ENCODE assay signal across 9 cellular contexts in genomic region chr4:38889143-38889542, GRCh38. TPM values are rescaled to one million over a fixed set of nuclear protein-coding genes. Genes with fewer than 3 reads are reported as not detected.
DNase-seq lines count a peak whose midpoint lies in the region; ATAC-seq, FAIRE-seq and TF ChIP-seq lines count a peak whose summit lies in the region.
"Had no signal": no experiment of that assay in that cellular context is flagged by ENCODE, and none has a peak within 500 bp of the region (broad histone marks: within the 10 kb centered on the region; RNA-seq: fewer than 3 reads in every experiment).

No MANE protein-coding gene starts in this region.

- peak overlapping the region in 4 of 5 donors; percentile 15 to 67 (median 58) for H3K27ac ChIP-seq in stomach

- no peaks in the 10 kb centered on the region for H3K9me3 ChIP-seq in stomach

- no peak overlapping the region for H3K4me3 Mint-ChIP-seq in activated CD8-positive, alpha-beta memory T cell treated with anti-CD3 and anti-CD28 coated beads, Interleukin-2, amount 10 ng/mL, durations not matched to agents 7 days and 5 days

- CTCF ChIA-PET in activated CD8-positive, alpha-beta memory T cell treated with anti-CD3 and anti-CD28 coated beads, Interleukin-2, amount 10 ng/mL, durations not matched to agents 7 days and 5 days (lab: Charles Lee) = interaction anchor here (0.8 to 3.3 kb wide), 8 partner anchors 11 to 246 kb away, joined by 3 to 15 read pairs (median 6); partner anchors contain the start of gene TLR10

- ATAC-seq in activated CD8-positive, alpha-beta memory T cell treated with anti-CD3 and anti-CD28 coated beads, Interleukin-2, amount 10 ng/mL, durations not matched to agents 7 days and 5 days = peak; percentile 77
- ATAC-seq in SK-N-SH treated with all-trans-retinoic acid at 6 μM for 48 hours (peak; percentile 75), HG03565 (IDR thresholded peaks at IDR 0.05; ENCODE audit: unreplicated experiment) (no peak)

- no peaks in the 10 kb centered on the region for H3K9me3 Mint-ChIP-seq in activated CD8-positive, alpha-beta memory T cell treated with anti-CD3 and anti-CD28 coated beads, Interleukin-2, amount 10 ng/mL, durations not matched to agents 7 days and 5 days (ENCODE audit: low read depth)

- intact Hi-C loops in stomach (cut with DNase I; ENCODE audit: low total_unique reads) = no loop called here

- H3K4me1 ChIP-seq in stomach = peaks cover 0 to 19% (median 11%) of the 10 kb centered on the region in 4 donors

- H3K27ac Mint-ChIP-seq in activated CD8-positive, alpha-beta memory T cell treated with anti-CD3 and anti-CD28 coated beads, Interleukin-2, amount 10 ng/mL, durations not matched to agents 7 days and 5 days = peak overlapping the region; percentile 54

- no peak overlapping the region for H3K4me3 ChIP-seq in stomach

- no peaks in the 10 kb centered on the region for H3K27me3 ChIP-seq in stomach

- H3K4me1 Mint-ChIP-seq in activated CD8-positive, alpha-beta memory T cell treated with anti-CD3 and anti-CD28 coated beads, Interleukin-2, amount 10 ng/mL, durations not matched to agents 7 days and 5 days = peaks cover 14% of the 10 kb centered on the region

- 75 to 96% (median 85%) methylated on average over 1 of the region's 1 CpG for WGBS in stomach, 5 donors

- no peak for DNase-seq in activated CD8-positive, alpha-beta memory T cell treated with anti-CD3 and anti-CD28 coated beads, Interleukin-2, amount 10 ng/mL, durations not matched to agents 7 days and 5 days
- no peak for DNase-seq in activated CD8-positive, alpha-beta memory T cell treated with anti-CD3 and anti-CD28 coated beads, Interleukin-2, amount 50 U/mL, for 4 hours
- peak; percentile 33 to 35 for DNase-seq in frontal cortex (ENCODE audit: low spot score in 2 of 2)
- DNase-seq in stomach = no peak
- DNase-seq in COR-L47 (lab: John Stamatoyannopoulos, UW) = no peak
- DNase-seq in activated CD4-positive, alpha-beta T cell treated with anti-CD3 and anti-CD28 coated beads, Interleukin-2, amount 50 U/mL, for 4 hours = no peak
- DNase-seq: right cardiac atrium had no signal

- H3K36me3 ChIP-seq in stomach = peaks cover 0 to 51% (median 37%) of the 10 kb centered on the region in 4 donors

- H3K27me3 Mint-ChIP-seq in activated CD8-positive, alpha-beta memory T cell treated with anti-CD3 and anti-CD28 coated beads, Interleukin-2, amount 10 ng/mL, durations not matched to agents 7 days and 5 days = no peaks in the 10 kb centered on the region

- no peak for TF ChIP-seq EP300 in stomach (IDR thresholded peaks at IDR 0.05)

- no peak for TF ChIP-seq CTCF in stomach (IDR thresholded peaks at IDR 0.05)

- H3K36me3 Mint-ChIP-seq in activated CD8-positive, alpha-beta memory T cell treated with anti-CD3 and anti-CD28 coated beads, Interleukin-2, amount 10 ng/mL, durations not matched to agents 7 days and 5 days = no peaks in the 10 kb centered on the region

- no peak for TF ChIP-seq POLR2A in stomach (IDR thresholded peaks at IDR 0.05)

- FAIRE-seq in frontal cortex (lab: Jason Lieb, UNC) = peak; percentile 82

TF ChIP-seq in SK-N-SH treated with all-trans-retinoic acid at 6 μM for 48 hours, 23 proteins besides CTCF, POLR2A, EP300 and RAD21 (continues in another document):
- TF ChIP-seq ZC3H10 (CRISPR knock-in tag; IDR thresholded peaks at IDR 0.05) (peak; percentile 97), ZNF565 (CRISPR knock-in tag; conservative IDR thresholded peaks at IDR 0.05; ENCODE audit: low read depth) (no peak), PATZ1 (CRISPR knock-in tag; IDR thresholded peaks at IDR 0.05; ENCODE audit: borderline replicate concordance) (peak; percentile 93), ZFP3 (CRISPR knock-in tag; IDR thresholded peaks at IDR 0.05) (no peak), ISL1 (CRISPR knock-in tag; IDR thresholded peaks at IDR 0.05) (peak; percentile 99), ESRRG (CRISPR knock-in tag; IDR thresholded peaks at IDR 0.05) (peak; percentile 69), CSRNP3 (CRISPR knock-in tag; IDR thresholded peaks at IDR 0.05) (peak; percentile 54; the same call in 1 of the 2 replicates), SNAI2 (CRISPR knock-in tag; IDR thresholded peaks at IDR 0.05) (no peak), TOX (CRISPR knock-in tag; IDR thresholded peaks at IDR 0.05; ENCODE audit: borderline replicate concordance) (peak; percentile 94), POU6F1 (CRISPR knock-in tag; IDR thresholded peaks at IDR 0.05; ENCODE audit: borderline replicate concordance, low read depth) (peak; percentile 60; the same call in 1 of the 2 replicates), TSHZ2 (CRISPR knock-in tag; IDR thresholded peaks at IDR 0.05) (no peak)

RNA-seq across cellular contexts. Expression of gene FAM114A1, which starts 21.5 kb away (rescaled TPM):
- total RNA-seq in activated CD8-positive, alpha-beta memory T cell treated with anti-CD3 and anti-CD28 coated beads, Interleukin-2, amount 10 ng/mL, durations not matched to agents 7 days and 5 days = under 1 TPM in 1 of 2 experiments, not detected in 1; 0.40 TPM
- total RNA-seq in frontal cortex (9.4 TPM), stomach (100 to 1,000 TPM in 2 of 5 donors, 10 to 100 TPM in 3; 23.2 to 149 (median 63.0) TPM)
- polyA plus RNA-seq in stomach = 10 to 100 TPM; 10.4 to 35.6 (median 35.6) TPM

RNA-seq across cellular contexts. Expression of gene TLR6, which starts 32.5 kb away (rescaled TPM):
- 1 to 10 TPM in 1 of 2 experiments, under 1 TPM in 1; 0.77 to 1.3 TPM for total RNA-seq in activated CD8-positive, alpha-beta memory T cell treated with anti-CD3 and anti-CD28 coated beads, Interleukin-2, amount 10 ng/mL, durations not matched to agents 7 days and 5 days
- 1.2 TPM for total RNA-seq in frontal cortex
- 10 to 100 TPM in 1 of 5 donors, 1 to 10 TPM in 2, not detected in 2; 3.3 to 29.0 (median 4.3) TPM for total RNA-seq in stomach
- polyA plus RNA-seq in stomach = under 1 TPM; 0.19 to 0.46 (median 0.23) TPM

Comparison
In these comparisons a context has a peak if more than half of its experiments do, and no peak if none do; other contexts are left out.
1. DNase-seq: peak in frontal cortex (2 of 2); none in activated CD8-positive, alpha-beta memory T cell treated with anti-CD3 and anti-CD28 coated beads, Interleukin-2, amount 10 ng/mL, durations not matched to agents 7 days and 5 days (single experiment), activated CD8-positive, alpha-beta memory T cell treated with anti-CD3 and anti-CD28 coated beads, Interleukin-2, amount 50 U/mL, for 4 hours (single experiment), stomach (single experiment), COR-L47 (single experiment) and activated CD4-positive, alpha-beta T cell treated with anti-CD3 and anti-CD28 coated beads, Interleukin-2, amount 50 U/mL, for 4 hours (0 of 2).